Comparison of ENCODE assay signal across 24 cellular contexts in genomic region chr13:21453352-21454089, GRCh38. TPM values are rescaled to one million over a fixed set of nuclear protein-coding genes. Genes with fewer than 3 reads are reported as not detected.
A peak's percentile ranks its signal among the peaks of the same experiment; 100 is the strongest.
DNase-seq lines count a peak whose midpoint lies in the region; ATAC-seq and TF ChIP-seq lines count a peak whose summit lies in the region.
"Had no signal": no experiment of that assay in that cellular context is flagged by ENCODE, and none has a peak within 500 bp of the region (broad histone marks: within the 10 kb centered on the region; RNA-seq: fewer than 3 reads in every experiment).

No MANE protein-coding gene starts in this region.

- peak; percentile 27 for DNase-seq in AG09319 (ENCODE audit: extremely low read depth, low read depth)
- peak; percentile 19 for DNase-seq in GM03348 (ENCODE audit: low spot score)
- peak; percentile 64 for DNase-seq in fibroblast of gingiva (ENCODE audit: low read depth)
- no peak for DNase-seq in lung (ENCODE audit: low spot score)
- DNase-seq in Calu3: no peak
- no peak for DNase-seq in head of caudate nucleus
- DNase-seq: activated CD4-positive, CD25-positive, alpha-beta regulatory T cell treated with anti-CD3 and anti-CD28 coated beads, Interleukin-2, amount 50 U/mL, for 72 hours; activated CD8-positive, alpha-beta memory T cell treated with anti-CD3 and anti-CD28 coated beads for 24 hours; activated T-cell treated with anti-CD3 and anti-CD28 coated beads, Interleukin-2, amount 50 U/mL, for 24 hours; brain microvascular endothelial cell; effector CD8-positive, alpha-beta T cell; erythroblast; islet precursor cell; NCI-H1436; NCI-H510A treated with DMSO at 0.1 percent for 48 hours; psoas muscle; stimulated activated CD4-positive, alpha-beta T cell treated with anti-CD3 and anti-CD28 coated beads, Interleukin-1b, Interleukin-23, amount 100 ng/mL, for 48 hours; T-helper 1 cell; uterus had no signal

- H3K36me3 ChIP-seq in lung (ENCODE audit: control insufficient read depth in 2 of 2, insufficient read depth in 2 of 2, low read length in 2 of 2): no peaks in the 10 kb centered on the region
- H3K36me3 ChIP-seq: brain microvascular endothelial cell, neutrophil, suprapubic skin, uterus had no signal

- WGBS in lung, 2 donors: 85 to 88% methylated on average over 6 of the region's 6 CpGs

- H3K27me3 Mint-ChIP-seq in Calu3 (ENCODE audit: unreplicated experiment): no peaks in the 10 kb centered on the region
- H3K27me3 Mint-ChIP-seq: activated T-cell treated with anti-CD3 and anti-CD28 coated beads, Interleukin-2, amount 50 U/mL, for 24 hours had no signal

- CTCF ChIA-PET in Calu3 (lab: Charles Lee): no interaction called here

- TF ChIP-seq CTCF in AG09319 (IDR thresholded peaks at IDR 0.05; ENCODE audit: low read depth, low read length): no peak
- TF ChIP-seq CTCF in lung (IDR thresholded peaks at IDR 0.05; ENCODE audit: control extremely low read depth, extremely low read depth): no peak
- TF ChIP-seq CTCF in Calu3 (IDR thresholded peaks at IDR 0.05; ENCODE audit: unreplicated experiment): no peak

- no peak overlapping the region for H3K27ac ChIP-seq in lung (ENCODE audit: low read depth in 1 of 2, low read length in 1 of 2)
- H3K27ac ChIP-seq: brain microvascular endothelial cell, C4-2B, neutrophil, psoas muscle, suprapubic skin, uterus had no signal

- H3K4me1 Mint-ChIP-seq in Calu3 (ENCODE audit: low read depth, unreplicated experiment): peaks cover 16% of the 10 kb centered on the region

- H3K27ac Mint-ChIP-seq in Calu3 (ENCODE audit: unreplicated experiment): no peak overlapping the region
- H3K27ac Mint-ChIP-seq: activated T-cell treated with anti-CD3 and anti-CD28 coated beads, Interleukin-2, amount 50 U/mL, for 24 hours had no signal

- H3K4me3 Mint-ChIP-seq in Calu3 (ENCODE audit: low read depth, unreplicated experiment): no peak overlapping the region
- H3K4me3 Mint-ChIP-seq: activated T-cell treated with anti-CD3 and anti-CD28 coated beads, Interleukin-2, amount 50 U/mL, for 24 hours had no signal

- no peaks in the 10 kb centered on the region for H3K4me1 ChIP-seq in lung (ENCODE audit: control insufficient read depth in 2 of 2, insufficient read depth in 2 of 2, low read length in 2 of 2)
- H3K4me1 ChIP-seq: uterus had no signal

- H3K27me3 ChIP-seq in lung (ENCODE audit: control insufficient read depth, insufficient read depth): no peaks in the 10 kb centered on the region
- H3K27me3 ChIP-seq: brain microvascular endothelial cell, neutrophil, suprapubic skin, uterus had no signal

- ATAC-seq in lung (ENCODE audit: insufficient read depth, low FRiP score) (peak; percentile 47), SK-N-SH treated with all-trans-retinoic acid at 6 μM for 48 hours (no peak), HG03175 (IDR thresholded peaks at IDR 0.05; ENCODE audit: unreplicated experiment) (no peak)
- ATAC-seq: psoas muscle had no signal

- H3K9me3 ChIP-seq in lung (ENCODE audit: control insufficient read depth in 2 of 2, insufficient read depth in 1 of 2, low read length in 1 of 2): no peaks in the 10 kb centered on the region
- H3K9me3 ChIP-seq: neutrophil, psoas muscle, suprapubic skin, uterus had no signal

- no peaks in the 10 kb centered on the region for H3K9me3 Mint-ChIP-seq in Calu3 (ENCODE audit: low read depth, unreplicated experiment)

- H3K36me3 Mint-ChIP-seq in Calu3 (ENCODE audit: insufficient read depth, unreplicated experiment): peaks cover 18% of the 10 kb centered on the region

- no TSS peak for BruUV-seq in Calu3 (replicated peaks; lab: Mats Ljungman, UMichigan)

- intact Hi-C loops in Calu3 (cut with micrococcal nuclease; ENCODE audit: unreplicated experiment) (no loop called here), head of caudate nucleus (cut with DNase I) (no loop called here)

- no peak overlapping the region for H3K4me3 ChIP-seq in lung
- H3K4me3 ChIP-seq: psoas muscle, suprapubic skin, uterus had no signal

TF ChIP-seq in SK-N-SH treated with all-trans-retinoic acid at 6 μM for 48 hours, 23 proteins besides CTCF, POLR2A, EP300 and RAD21:
- TF ChIP-seq ZFP3 (CRISPR knock-in tag; IDR thresholded peaks at IDR 0.05) (no peak), POU6F1 (CRISPR knock-in tag; IDR thresholded peaks at IDR 0.05; ENCODE audit: borderline replicate concordance, low read depth) (no peak), ZNF565 (CRISPR knock-in tag; conservative IDR thresholded peaks at IDR 0.05; ENCODE audit: low read depth) (no peak), ZC3H10 (CRISPR knock-in tag; IDR thresholded peaks at IDR 0.05) (no peak), PPARA (CRISPR knock-in tag; IDR thresholded peaks at IDR 0.05; ENCODE audit: borderline replicate concordance) (no peak), ZNF70 (CRISPR knock-in tag; IDR thresholded peaks at IDR 0.05) (no peak)

RNA-seq across cellular contexts. Expression of gene ZDHHC20, which starts 5.6 kb away (rescaled TPM):
- total RNA-seq in lung (100 to 1,000 TPM in 1 of 2 donors, 10 to 100 TPM in 1; 58.8 to 153 TPM), Calu3 (2022) (88.9 and 90.6 TPM in 2 replicates)
- 10 to 100 TPM; 22.8 to 35.1 TPM for polyA plus RNA-seq in lung

Comparison
In these comparisons a context has a peak if more than half of its experiments do, and no peak if none do; other contexts are left out.
1. DNase-seq: peak in AG09319 (single experiment), GM03348 (single experiment) and fibroblast of gingiva (single experiment); none in lung (single experiment), Calu3 (single experiment) and head of caudate nucleus (0 of 42).